In the genomic region with DNA sequence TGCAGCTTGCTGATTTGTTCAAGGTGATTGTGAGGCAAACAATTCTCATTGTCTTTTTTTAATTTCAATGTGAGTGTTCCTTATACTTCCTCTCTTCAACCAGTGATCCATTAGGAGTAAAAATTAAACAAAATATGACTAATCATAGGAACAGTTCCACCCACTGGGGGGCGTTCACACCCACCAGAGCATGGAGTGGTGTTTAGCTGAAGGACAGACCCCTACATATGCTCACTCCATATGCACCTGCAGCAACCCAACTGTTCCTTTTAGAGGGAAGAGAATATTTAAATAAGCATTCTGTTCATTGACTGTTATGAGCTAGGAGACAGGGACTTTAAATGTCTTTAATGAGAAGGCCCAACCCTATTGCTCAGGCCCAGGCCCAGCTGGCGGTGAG, we compare ENCODE assay signal across 14 cellular contexts.
DNase-seq lines count a peak whose midpoint lies in the region; ATAC-seq, FAIRE-seq and TF ChIP-seq lines count a peak whose summit lies in the region.
"Had no signal": no experiment of that assay in that cellular context is flagged by ENCODE, and none has a peak within 500 bp of the region (broad histone marks: within the 10 kb centered on the region; RNA-seq: fewer than 3 reads in every experiment).

No MANE protein-coding gene starts in this region.

- no peak overlapping the region for H3K4me3 Mint-ChIP-seq in Caco-2 (ENCODE audit: unreplicated experiment)

- TF ChIP-seq CTCF in Caco-2 (IDR thresholded peaks at IDR 0.05; ENCODE audit: insufficient read depth in 1 of 2, low read depth in 1 of 2, low read length in 1 of 2, severe bottlenecking in 1 of 2, unreplicated experiment in 1 of 2) (peak; percentile 35 to 39), LNCAP (IDR thresholded peaks at IDR 0.05) (peak; percentile 22; the same call in 1 of the 2 replicates), PC-3 (conservative IDR thresholded peaks at IDR 0.05; ENCODE audit: low read depth, low read length) (peak; percentile 40; the same call in 1 of the 2 replicates)

- CTCF ChIA-PET in Caco-2 (lab: Charles Lee) (interaction anchor here (0.7 to 3.2 kb wide), 8 partner anchors 15 to 242 kb away, joined by 3 to 18 read pairs (median 4); no protein-coding TSS in a partner anchor), PC-3 (lab: Charles Lee) (no interaction called here)

- H3K9me3 ChIP-seq in Caco-2 (peaks cover 3% of the 10 kb centered on the region; the same call in 1 of the 2 replicates), PC-3 (ENCODE audit: low read length) (no peaks in the 10 kb centered on the region)
- H3K9me3 ChIP-seq: BLaER1 had no signal

- FAIRE-seq in H54 (lab: Jason Lieb, UNC) = no peak

- H3K27me3 ChIP-seq in Caco-2 (replicated peaks; ENCODE audit: control insufficient read depth, insufficient read depth, low read length) = no peaks in the 10 kb centered on the region
- H3K27me3 ChIP-seq in PC-3 (ENCODE audit: low read length) = no peaks in the 10 kb centered on the region
- H3K27me3 ChIP-seq: BLaER1 had no signal

- peaks cover 61% of the 10 kb centered on the region for H3K4me1 ChIP-seq in Caco-2
- H3K4me1 ChIP-seq in PC-3 (ENCODE audit: insufficient read depth, low read length) = peaks cover 14% of the 10 kb centered on the region
- H3K4me1 ChIP-seq: BLaER1 had no signal

- no peaks in the 10 kb centered on the region for H4K20me1 ChIP-seq in PC-3 (ENCODE audit: low read length)
- H4K20me1 ChIP-seq: BLaER1 had no signal

- H3K27ac Mint-ChIP-seq in Caco-2 (ENCODE audit: unreplicated experiment) = peak overlapping the region; percentile 65

- H3K36me3 ChIP-seq in Caco-2 (ENCODE audit: control insufficient read depth, insufficient read depth, low read length) (no peaks in the 10 kb centered on the region), PC-3 (ENCODE audit: low read depth, low read length) (no peaks in the 10 kb centered on the region)
- H3K36me3 ChIP-seq: BLaER1 had no signal

- no TSS peak for BruUV-seq in Caco-2 (replicated peaks; lab: Mats Ljungman, UMichigan)
- BruUV-seq in PC-3 (replicated peaks; lab: Mats Ljungman, UMichigan) = no TSS peak

- no peak overlapping the region for H3K4me3 ChIP-seq in Caco-2 (ENCODE audit: low read depth, low read length)
- no peak overlapping the region for H3K4me3 ChIP-seq in PC-3 (ENCODE audit: low read length)
- H3K4me3 ChIP-seq: BLaER1, coronary artery had no signal

- peaks cover 48% of the 10 kb centered on the region for H3K4me1 Mint-ChIP-seq in Caco-2 (ENCODE audit: low read depth, unreplicated experiment)

- no peak overlapping the region for H3K27ac ChIP-seq in PC-3 (ENCODE audit: low read length)
- H3K27ac ChIP-seq: BLaER1, coronary artery had no signal

- no peaks in the 10 kb centered on the region for H3K27me3 Mint-ChIP-seq in Caco-2 (ENCODE audit: insufficient read depth, unreplicated experiment)

- H3K9me3 Mint-ChIP-seq in Caco-2 (ENCODE audit: unreplicated experiment) = peaks cover 20% of the 10 kb centered on the region

- POLR2A ChIA-PET in Caco-2 (lab: Charles Lee) = no interaction called here
- POLR2A ChIA-PET in PC-3 (lab: Charles Lee; ENCODE audit: unreplicated experiment) = no interaction called here

- H2AFZ ChIP-seq in PC-3 (ENCODE audit: low read length) = no peak overlapping the region

- ATAC-seq in PC-3 (no peak), HG03196 (IDR thresholded peaks at IDR 0.05; ENCODE audit: unreplicated experiment) (no peak)
- ATAC-seq: Right ventricle myocardium inferior had no signal

- no peak overlapping the region for H3K9ac ChIP-seq in PC-3 (ENCODE audit: low read length)
- H3K9ac ChIP-seq: BLaER1 had no signal

- no peaks in the 10 kb centered on the region for H3F3A ChIP-seq in PC-3 (ENCODE audit: low read length, unreplicated experiment)

- no peak overlapping the region for H3K4me2 ChIP-seq in PC-3 (ENCODE audit: low read length)
- H3K4me2 ChIP-seq: BLaER1 had no signal

- intact Hi-C loops in Caco-2 (cut with micrococcal nuclease; ENCODE audit: unreplicated experiment) = loop anchor here (1.0 to 2.0 kb wide), 4 partner anchors 16 to 177 kb away; no protein-coding TSS in a partner anchor
- intact Hi-C loops in PC-3 (cut with micrococcal nuclease) = loop anchor here (5.0 kb wide), 1 partner anchor 178 kb away; no protein-coding TSS in a partner anchor

- H3K9me2 ChIP-seq in PC-3 (replicated peaks; ENCODE audit: low read length) = no peaks in the 10 kb centered on the region

- no peak for TF ChIP-seq POLR2A in H54 (IDR thresholded peaks at IDR 0.05; ENCODE audit: low read depth, low read length)

- no peaks in the 10 kb centered on the region for H3K79me2 ChIP-seq in PC-3 (ENCODE audit: low read length)

- DNase-seq in Caco-2 = peak in 1 of 2 experiments; percentile 42
- DNase-seq in PC-3 = no peak
- DNase-seq in islet precursor cell = peak; percentile 47
- no peak for DNase-seq in NCI-H345 (lab: John Stamatoyannopoulos, UW)
- DNase-seq in H54 (ENCODE audit: insufficient read length, low spot score) = no peak
- no peak for DNase-seq in HuH-7.5 (ENCODE audit: low spot score)
- DNase-seq: GF-D8, KBM-7, retina had no signal

- H3K36me3 Mint-ChIP-seq in Caco-2 (ENCODE audit: insufficient read depth, unreplicated experiment) = no peaks in the 10 kb centered on the region
